ENCODE assay signal across 8 cellular contexts in genomic region chr16:57609541-57610401, GRCh38. TPM values are rescaled to one million over a fixed set of nuclear protein-coding genes. Genes with fewer than 3 reads are reported as not detected.
DNase-seq lines count a peak whose midpoint lies in the region; ATAC-seq and TF ChIP-seq lines count a peak whose summit lies in the region.

No MANE protein-coding gene starts in this region.

- intact Hi-C loops in esophagus squamous epithelium (cut with DNase I): no loop called here

- H3K9me3 ChIP-seq in esophagus squamous epithelium: no peaks in the 10 kb centered on the region

- no peaks in the 10 kb centered on the region for H3K36me3 ChIP-seq in esophagus squamous epithelium

- 15% methylated on average over 7 to 12 of the region's 12 CpGs for WGBS in esophagus squamous epithelium, 2 donors

- no peak for TF ChIP-seq POLR2A in esophagus squamous epithelium (IDR thresholded peaks at IDR 0.05)

- H3K4me1 ChIP-seq in esophagus squamous epithelium: peaks cover 0 to 13% (median 10%) of the 10 kb centered on the region in 3 donors

- no peaks in the 10 kb centered on the region for H3K27me3 ChIP-seq in esophagus squamous epithelium

- H3K4me3 ChIP-seq in esophagus squamous epithelium: peak overlapping the region in 1 of 4 donors; percentile 25

- DNase-seq in CD1c-positive myeloid dendritic cell (ENCODE audit: extremely low spot score) (peak; percentile 20), GM19240 (ENCODE audit: insufficient read length, low spot score) (peak; percentile 76), esophagus squamous epithelium (lab: John Stamatoyannopoulos, UW) (no peak), T1000 (lab: John Stamatoyannopoulos, UW) (no peak), cerebellar cortex (ENCODE audit: low spot score) (no peak)
- peak; percentile 89 for DNase-seq in activated CD4-positive, alpha-beta T cell treated with anti-CD3 and anti-CD28 coated beads for 48 hours
- peak; percentile 63 to 81 (median 72) for DNase-seq in stimulated activated CD4-positive, alpha-beta T cell treated with anti-CD3 and anti-CD28 coated beads, Interleukin-12 subunit alpha, Interleukin-12 subunit beta, amount 100 ng/mL, for 48 hours (ENCODE audit: low read depth in 2 of 3, low spot score in 1 of 3)

- peak in 5 of 6 experiments; percentile 10 to 47 (median 18) for TF ChIP-seq CTCF in esophagus squamous epithelium (IDR thresholded peaks at IDR 0.05)

- peak overlapping the region in 2 of 4 donors; percentile 17 to 52 for H3K27ac ChIP-seq in esophagus squamous epithelium

- ATAC-seq in HG03159 (IDR thresholded peaks at IDR 0.05; ENCODE audit: unreplicated experiment): peak; percentile 95

RNA-seq across cellular contexts. Expression of gene ADGRG1, which starts 18.7 kb away (rescaled TPM):
- total RNA-seq in esophagus squamous epithelium: 10 to 100 TPM; 37.0 to 65.5 (median 42.1) TPM

RNA-seq across cellular contexts. Expression of gene ADGRG3, which starts 58.3 kb away (rescaled TPM):
- 1 to 10 TPM in 3 of 4 donors, not detected in 1; 1.5 to 3.9 (median 2.1) TPM for total RNA-seq in esophagus squamous epithelium

Comparison
In these comparisons a context has a peak if more than half of its experiments do, and no peak if none do; other contexts are left out.
1. DNase-seq: peak in CD1c-positive myeloid dendritic cell (single experiment), GM19240 (single experiment), activated CD4-positive, alpha-beta T cell treated with anti-CD3 and anti-CD28 coated beads for 48 hours (single experiment) and stimulated activated CD4-positive, alpha-beta T cell treated with anti-CD3 and anti-CD28 coated beads, Interleukin-12 subunit alpha, Interleukin-12 subunit beta, amount 100 ng/mL, for 48 hours (3 of 3); none in esophagus squamous epithelium (single experiment), T1000 (single experiment) and cerebellar cortex (single experiment).